Comparison of ENCODE assay signal across 11 cellular contexts in the genomic region with DNA sequence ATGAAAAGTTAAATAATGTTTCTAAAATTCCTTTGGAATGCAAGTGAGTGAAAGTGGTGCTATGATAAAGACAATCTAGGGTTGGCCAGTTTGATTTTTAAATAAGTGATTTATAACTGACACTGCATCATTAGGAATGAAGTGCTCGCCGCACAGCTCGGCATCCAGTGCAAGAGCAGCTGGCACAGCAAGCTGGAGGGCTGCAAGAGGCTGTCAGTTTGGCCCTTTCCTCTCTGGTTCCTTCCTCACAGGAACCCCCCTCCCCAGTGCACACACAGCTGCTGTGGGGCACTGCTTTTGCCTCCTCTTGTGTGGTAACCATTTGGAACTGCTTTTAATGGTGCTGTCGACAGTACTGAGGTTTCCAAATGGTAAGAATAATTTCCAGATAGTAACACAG. TPM values are rescaled to one million over a fixed set of nuclear protein-coding genes. Genes with fewer than 3 reads are reported as not detected.
DNase-seq lines count a peak whose midpoint lies in the region; ATAC-seq, FAIRE-seq and TF ChIP-seq lines count a peak whose summit lies in the region.
"Had no signal": no experiment of that assay in that cellular context is flagged by ENCODE, and none has a peak within 500 bp of the region (broad histone marks: within the 10 kb centered on the region; RNA-seq: fewer than 3 reads in every experiment).

No MANE protein-coding gene starts in this region.

- H2AFZ ChIP-seq in DND-41 (ENCODE audit: low read depth, low read length) (no peak overlapping the region), SK-N-SH (ENCODE audit: low read depth) (no peak overlapping the region), neuronal stem cell (ENCODE audit: low read length) (no peak overlapping the region)

- no peaks in the 10 kb centered on the region for H3K27me3 ChIP-seq in DND-41 (ENCODE audit: insufficient read depth, low read length, poor library complexity)
- no peaks in the 10 kb centered on the region for H3K27me3 ChIP-seq in SK-N-SH (ENCODE audit: insufficient read depth)
- no peaks in the 10 kb centered on the region for H3K27me3 ChIP-seq in neuronal stem cell (ENCODE audit: control insufficient read depth in 3 of 3, insufficient read depth in 3 of 3, low read depth in 1 of 3, low read length in 3 of 3)
- H3K27me3 ChIP-seq: MG63, suprapubic skin had no signal

- no peak for TF ChIP-seq POLR2A in H54 (IDR thresholded peaks at IDR 0.05; ENCODE audit: low read depth, low read length)

- no peak overlapping the region for H4K8ac ChIP-seq in neuronal stem cell (ENCODE audit: low read depth, low read length)

- POLR2A ChIA-PET in SK-N-SH (lab: Yijun Ruan, JAX), result no interaction called here

- no peaks in the 10 kb centered on the region for H3K79me1 ChIP-seq in neuronal stem cell (ENCODE audit: low read depth, low read length)

- H3K36me3 ChIP-seq in DND-41 (ENCODE audit: insufficient read depth, low read length), result no peaks in the 10 kb centered on the region
- no peaks in the 10 kb centered on the region for H3K36me3 ChIP-seq in SK-N-SH (replicated peaks in 1 of 2; ENCODE audit: control insufficient read depth in 1 of 2, insufficient read depth in 2 of 2, low read length in 1 of 2)
- H3K36me3 ChIP-seq in neuronal stem cell (replicated peaks in 1 of 2; ENCODE audit: control insufficient read depth in 2 of 2, insufficient read depth in 2 of 2, low read length in 2 of 2), result no peaks in the 10 kb centered on the region
- H3K36me3 ChIP-seq: MG63, suprapubic skin had no signal

- CTCF ChIA-PET in SK-N-SH (lab: Yijun Ruan, JAX), result interaction anchor here (2.0 to 3.1 kb wide), 3 partner anchors 10 to 122 kb away, joined by 5 to 13 read pairs (median 12); a partner anchor contains a TSS

- H3K9me3 ChIP-seq in DND-41 (ENCODE audit: insufficient read depth, low read length, severe bottlenecking), result no peaks in the 10 kb centered on the region
- H3K9me3 ChIP-seq in SK-N-SH, result no peaks in the 10 kb centered on the region
- H3K9me3 ChIP-seq in neuronal stem cell (replicated peaks in 1 of 2; ENCODE audit: control insufficient read depth in 2 of 2, insufficient read depth in 1 of 2, low read depth in 1 of 2, low read length in 2 of 2), result no peaks in the 10 kb centered on the region
- H3K9me3 ChIP-seq: MG63, suprapubic skin had no signal

- H3K4ac ChIP-seq in neuronal stem cell (ENCODE audit: low read length), result no peak overlapping the region

- H3K27ac ChIP-seq in DND-41 (ENCODE audit: low read length), result no peak overlapping the region
- peak overlapping the region; percentile 41 to 94; a peak in 3 of 4 replicates for H3K27ac ChIP-seq in SK-N-SH (ENCODE audit: low read depth in 2 of 2, low read length in 1 of 2)
- no peak overlapping the region for H3K27ac ChIP-seq in neuronal stem cell (replicated peaks; ENCODE audit: low read length)

- no peaks in the 10 kb centered on the region for H3K4me1 ChIP-seq in DND-41 (ENCODE audit: insufficient read depth, low read length)
- peaks cover 20 to 54% of the 10 kb centered on the region in 2 experiments; a peak in 3 of 4 replicates for H3K4me1 ChIP-seq in SK-N-SH (ENCODE audit: control insufficient read depth in 1 of 2, insufficient read depth in 2 of 2, low read depth in 1 of 2, low read length in 1 of 2)
- H3K4me1 ChIP-seq in neuronal stem cell (ENCODE audit: control insufficient read depth in 2 of 2, insufficient read depth in 1 of 2, low read depth in 1 of 2, low read length in 2 of 2), result peaks cover 13 to 33% of the 10 kb centered on the region in 2 donors

- H2BK5ac ChIP-seq in neuronal stem cell (ENCODE audit: low read length), result no peak overlapping the region

- H4K91ac ChIP-seq in neuronal stem cell (ENCODE audit: low read depth, low read length, poor library complexity), result no peak overlapping the region

- no peak for TF ChIP-seq EP300 in SK-N-SH (IDR thresholded peaks at IDR 0.05; ENCODE audit: borderline replicate concordance in 1 of 2, low read depth in 1 of 2, low read length in 1 of 2)

- WGBS in SK-N-SH (ENCODE audit: low lambda C conversion rate), result 59% methylated on average over 4 of the region's 4 CpGs
- no CpG with 5 or more reads among the region's 4 CpGs for WGBS in neuronal stem cell (ENCODE audit: extremely low coverage in 2 of 2, insufficient read length in 2 of 2, insufficient replicate concordance in 1 of 2), 2 donors

- no peak overlapping the region for H3K23ac ChIP-seq in neuronal stem cell (ENCODE audit: low read depth, low read length, poor library complexity)

- no peak overlapping the region for H2AK5ac ChIP-seq in neuronal stem cell (ENCODE audit: low read depth, low read length)

- no peak for FAIRE-seq in H54 (lab: Jason Lieb, UNC)

- no peak overlapping the region for H2BK12ac ChIP-seq in neuronal stem cell (ENCODE audit: low read length)

- TF ChIP-seq RAD21 in SK-N-SH (IDR thresholded peaks at IDR 0.05; ENCODE audit: low read length), result no peak

- H3K4me2 ChIP-seq in DND-41 (ENCODE audit: insufficient read depth, low read length), result no peak overlapping the region
- peak overlapping the region; percentile 74 for H3K4me2 ChIP-seq in SK-N-SH
- no peak overlapping the region for H3K4me2 ChIP-seq in neuronal stem cell (ENCODE audit: insufficient read depth, low read length, poor library complexity, severe bottlenecking)

- no peaks in the 10 kb centered on the region for H3K9me2 ChIP-seq in SK-N-SH

- H4K20me1 ChIP-seq in DND-41 (ENCODE audit: insufficient read depth, low read length) (no peaks in the 10 kb centered on the region), SK-N-SH (ENCODE audit: insufficient read depth) (no peaks in the 10 kb centered on the region)

- TF ChIP-seq CTCF in DND-41 (IDR thresholded peaks at IDR 0.05; ENCODE audit: borderline replicate concordance, extremely low read depth, low read length, poor library complexity, severe bottlenecking) (no peak), SK-N-SH (IDR thresholded peaks at IDR 0.05) (no peak)

- no peak overlapping the region for H3K4me3 ChIP-seq in DND-41 (ENCODE audit: low read depth in 1 of 2, low read length in 2 of 2)
- H3K4me3 ChIP-seq in SK-N-SH (ENCODE audit: low read depth in 2 of 2, low read length in 1 of 2), result 0 out of 4 replicates have a peak overlapping the region, but pooled peaks of 1 of the 2 experiments have one; percentile 29
- no peak overlapping the region for H3K4me3 ChIP-seq in neuronal stem cell (ENCODE audit: low read length in 2 of 2)
- H3K4me3 ChIP-seq: suprapubic skin had no signal

- H3K79me2 ChIP-seq in DND-41 (ENCODE audit: insufficient read depth, low read length) (no peaks in the 10 kb centered on the region), SK-N-SH (ENCODE audit: insufficient read depth) (peaks cover 12% of the 10 kb centered on the region; the same call in 1 of the 2 replicates)

- DNase-seq in DND-41 (peak; percentile 32), Kasumi-1 (lab: John Stamatoyannopoulos, UW) (peak; percentile 28 to 41), SK-N-SH (no peak), neuronal stem cell (ENCODE audit: low spot score) (no peak), T-helper 2 cell (no peak), H54 (ENCODE audit: insufficient read length, low spot score) (no peak), HuH-7 (ENCODE audit: low spot score) (no peak)
- DNase-seq: activated CD4-positive, CD25-positive, alpha-beta regulatory T cell had no signal

- H3K9ac ChIP-seq in DND-41 (ENCODE audit: low read depth, low read length) (no peak overlapping the region), SK-N-SH (peak overlapping the region; percentile 76; the same call in 1 of the 2 replicates), neuronal stem cell (ENCODE audit: low read depth, low read length, poor library complexity) (no peak overlapping the region)

- no peak overlapping the region for H2BK15ac ChIP-seq in neuronal stem cell (ENCODE audit: low read length)

- H3K14ac ChIP-seq in neuronal stem cell (ENCODE audit: low read length), result no peak overlapping the region

- peak overlapping the region; percentile 31 for H3K18ac ChIP-seq in neuronal stem cell (ENCODE audit: low read length)

- no peak overlapping the region for H2BK120ac ChIP-seq in neuronal stem cell (ENCODE audit: low read depth, low read length)

- peak; percentile 78 for ATAC-seq in DND-41 (ENCODE audit: insufficient read depth, low read depth)
- ATAC-seq in HG03039 (IDR thresholded peaks at IDR 0.05; ENCODE audit: unreplicated experiment), result no peak

- peaks cover 32% of the 10 kb centered on the region for H3F3A ChIP-seq in SK-N-SH (replicated peaks; ENCODE audit: insufficient read depth)

TF ChIP-seq in SK-N-SH, 30 proteins besides CTCF, POLR2A, EP300 and RAD21:
- no peak for TF ChIP-seq TCF12 (IDR thresholded peaks at IDR 0.05)
- TF ChIP-seq, protein P1, sequence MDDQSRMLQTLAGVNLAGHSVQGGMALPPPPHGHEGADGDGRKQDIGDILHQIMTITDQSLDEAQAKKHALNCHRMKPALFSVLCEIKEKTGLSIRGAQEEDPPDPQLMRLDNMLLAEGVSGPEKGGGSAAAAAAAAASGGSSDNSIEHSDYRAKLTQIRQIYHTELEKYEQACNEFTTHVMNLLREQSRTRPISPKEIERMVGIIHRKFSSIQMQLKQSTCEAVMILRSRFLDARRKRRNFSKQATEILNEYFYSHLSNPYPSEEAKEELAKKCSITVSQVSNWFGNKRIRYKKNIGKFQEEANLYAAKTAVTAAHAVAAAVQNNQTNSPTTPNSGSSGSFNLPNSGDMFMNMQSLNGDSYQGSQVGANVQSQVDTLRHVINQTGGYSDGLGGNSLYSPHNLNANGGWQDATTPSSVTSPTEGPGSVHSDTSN (IDR thresholded peaks at IDR 0.05), result 0 out of 2 replicates have a peak, but pooled peaks have one; percentile 6

RNA-seq across cellular contexts. Expression of a gene that starts 10.4 kb away (rescaled TPM):
- polyA plus RNA-seq in SK-N-SH (2012; rRNA removed), result 49.2 and 58.4 TPM in 2 replicates
- 40.2 and 48.4 TPM in 2 replicates for polyA plus RNA-seq in SK-N-SH (2012; cell fraction: cytosol; rRNA removed)
- 59.5 and 69.2 TPM in 2 replicates for polyA plus RNA-seq in SK-N-SH (2012; cell fraction: nucleus; rRNA removed)
- 15.9 TPM for polyA plus RNA-seq in neuronal stem cell (2013, experiment 1 of 2)
- polyA plus RNA-seq in neuronal stem cell (2013, experiment 2 of 2), result 16.0 TPM

Comparison
In these comparisons a context has a peak if more than half of its experiments do, and no peak if none do; other contexts are left out.
1. DNase-seq: peak in DND-41 (single experiment) and Kasumi-1 (2 of 2); none in SK-N-SH (single experiment), neuronal stem cell (single experiment), T-helper 2 cell (0 of 5), H54 (single experiment) and HuH-7 (single experiment).
2. H3K27ac ChIP-seq: peak in SK-N-SH (2 of 2); none in DND-41 (single experiment) and neuronal stem cell (single experiment).